ENCODE assay signal across 8 cellular contexts in the genomic region with DNA sequence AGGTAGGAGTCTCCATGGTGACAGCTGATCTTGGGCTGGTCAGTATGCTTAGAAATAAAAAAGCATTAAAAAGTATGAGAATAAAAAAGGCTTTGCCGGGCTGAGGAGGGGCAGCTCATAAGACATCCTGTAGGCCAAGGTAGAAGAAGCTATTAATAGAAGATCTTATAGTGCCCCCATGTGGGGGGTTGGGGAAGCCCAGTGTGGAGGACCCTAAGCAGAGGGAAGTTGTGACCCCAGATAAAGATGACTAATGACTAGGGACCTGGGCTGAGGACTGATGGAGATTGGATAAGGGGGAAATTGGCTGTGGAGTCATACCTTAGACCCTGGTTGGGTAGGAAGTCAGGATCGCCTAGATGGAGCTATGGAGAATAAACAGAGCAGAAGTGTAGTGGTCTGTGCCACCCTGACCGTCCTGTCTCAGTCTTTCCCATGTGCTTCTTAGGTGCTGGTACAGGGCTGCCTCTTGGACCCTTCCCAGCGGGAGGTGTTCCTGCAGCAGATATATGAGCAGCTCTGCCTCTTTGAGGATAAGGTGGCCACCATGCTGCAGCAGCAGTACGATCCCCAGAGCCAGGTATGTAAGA. TPM values are rescaled to one million over a fixed set of nuclear protein-coding genes. Genes with fewer than 3 reads are reported as not detected.
DNase-seq lines count a peak whose midpoint lies in the region; ATAC-seq and TF ChIP-seq lines count a peak whose summit lies in the region.

No MANE protein-coding gene starts in this region.

- no peak overlapping the region for H3K9ac ChIP-seq in KMS-11

- CTCF ChIA-PET in Caco-2 (lab: Charles Lee) = interaction anchor here (0.5 to 2.4 kb wide), 14 partner anchors 39 to 501 kb away, joined by 3 to 38 read pairs (median 6); a partner anchor contains a TSS
- CTCF ChIA-PET in RWPE1 (lab: Yijun Ruan, JAX) = interaction anchor here (0.6 to 1.6 kb wide), 9 partner anchors 14 to 342 kb away, joined by 3 to 18 read pairs (median 3); no protein-coding TSS in a partner anchor

- no peaks in the 10 kb centered on the region for H4K20me1 ChIP-seq in KMS-11 (ENCODE audit: insufficient read depth)

- no TSS peak for BruUV-seq in Caco-2 (replicated peaks; lab: Mats Ljungman, UMichigan)

- H3K4me1 ChIP-seq in Caco-2 = no peaks in the 10 kb centered on the region
- H3K4me1 ChIP-seq in KMS-11 (ENCODE audit: low read depth, poor library complexity, severe bottlenecking) = no peaks in the 10 kb centered on the region

- H2AFZ ChIP-seq in KMS-11 (ENCODE audit: low read depth) = no peak overlapping the region

- H3K4me1 Mint-ChIP-seq in Caco-2 (ENCODE audit: low read depth, unreplicated experiment) = no peaks in the 10 kb centered on the region
- no peaks in the 10 kb centered on the region for H3K4me1 Mint-ChIP-seq in activated T-helper 17 cell treated with anti-CD3 and anti-CD28 coated beads, Interleukin-2, amount 50 U/mL, for 72 hours

- no peak overlapping the region for H3K4me3 ChIP-seq in Caco-2 (ENCODE audit: low read depth, low read length)
- H3K4me3 ChIP-seq in KMS-11 (IDR thresholded peaks at IDR 0.05; ENCODE audit: insufficient read depth, low read depth, low read length) = no peak overlapping the region

- H3K36me3 ChIP-seq in Caco-2 (ENCODE audit: control insufficient read depth, insufficient read depth, low read length) (no peaks in the 10 kb centered on the region), KMS-11 (ENCODE audit: insufficient read depth) (no peaks in the 10 kb centered on the region)

- intact Hi-C loops in Caco-2 (cut with micrococcal nuclease; ENCODE audit: unreplicated experiment) = loop anchor here (1.0 kb wide), 3 partner anchors 46 to 187 kb away; a partner anchor contains a TSS

- H3K79me2 ChIP-seq in KMS-11 (ENCODE audit: insufficient read depth, low read depth) = no peaks in the 10 kb centered on the region

- TF ChIP-seq CTCF in Caco-2 (IDR thresholded peaks at IDR 0.05; ENCODE audit: insufficient read depth in 1 of 2, low read depth in 1 of 2, low read length in 1 of 2, severe bottlenecking in 1 of 2, unreplicated experiment in 1 of 2) (peak; percentile 63 to 66), KMS-11 (conservative IDR thresholded peaks at IDR 0.05; ENCODE audit: low read depth, low read length) (peak; percentile 72), RWPE1 (conservative IDR thresholded peaks at IDR 0.05; ENCODE audit: low read depth) (peak; percentile 54)

- no peaks in the 10 kb centered on the region for H3K9me3 ChIP-seq in Caco-2

- no peaks in the 10 kb centered on the region for H3K36me3 Mint-ChIP-seq in Caco-2 (ENCODE audit: insufficient read depth, unreplicated experiment)
- H3K36me3 Mint-ChIP-seq in activated T-helper 17 cell treated with anti-CD3 and anti-CD28 coated beads, Interleukin-2, amount 50 U/mL, for 72 hours (ENCODE audit: low read depth) = peaks cover 19% of the 10 kb centered on the region

- H3K9me3 Mint-ChIP-seq in Caco-2 (ENCODE audit: unreplicated experiment) = no peaks in the 10 kb centered on the region
- H3K9me3 Mint-ChIP-seq in activated T-helper 17 cell treated with anti-CD3 and anti-CD28 coated beads, Interleukin-2, amount 50 U/mL, for 72 hours = no peaks in the 10 kb centered on the region

- peak; percentile 68 to 76 for DNase-seq in Caco-2
- DNase-seq in RWPE1 (ENCODE audit: low spot score) = peak; percentile 38
- peak; percentile 47 for DNase-seq in glomerular endothelial cell (ENCODE audit: extremely low read depth, low read depth, low spot score)
- DNase-seq in putamen (ENCODE audit: low spot score) = peak; percentile 34

- no peak overlapping the region for H3K27ac ChIP-seq in KMS-11
- no peak overlapping the region for H3K27ac ChIP-seq in RWPE1

- ATAC-seq in activated T-helper 17 cell treated with anti-CD3 and anti-CD28 coated beads, Interleukin-2, amount 50 U/mL, for 72 hours (replicated peaks) = peak; percentile 80
- no peak for ATAC-seq in GM21360 (IDR thresholded peaks at IDR 0.05; ENCODE audit: unreplicated experiment)
- no peak for ATAC-seq in GM21825 (IDR thresholded peaks at IDR 0.05; ENCODE audit: unreplicated experiment)

- H3K27ac Mint-ChIP-seq in Caco-2 (ENCODE audit: unreplicated experiment) = no peak overlapping the region
- H3K27ac Mint-ChIP-seq in activated T-helper 17 cell treated with anti-CD3 and anti-CD28 coated beads, Interleukin-2, amount 50 U/mL, for 72 hours = peak overlapping the region; percentile 10

- POLR2A ChIA-PET in Caco-2 (lab: Charles Lee) = interaction anchor here (1.2 kb wide), 1 partner anchor 56 kb away, joined by 5 read pairs; no protein-coding TSS in a partner anchor
- POLR2A ChIA-PET in RWPE1 (lab: Yijun Ruan, JAX; ENCODE audit: low non-redundant PET) = no interaction called here

- H3K27me3 ChIP-seq in Caco-2 (replicated peaks; ENCODE audit: control insufficient read depth, insufficient read depth, low read length) = no peaks in the 10 kb centered on the region
- no peaks in the 10 kb centered on the region for H3K27me3 ChIP-seq in KMS-11 (ENCODE audit: insufficient read depth, low read depth)

- H3K27me3 Mint-ChIP-seq in Caco-2 (ENCODE audit: insufficient read depth, unreplicated experiment) = no peaks in the 10 kb centered on the region
- H3K27me3 Mint-ChIP-seq in activated T-helper 17 cell treated with anti-CD3 and anti-CD28 coated beads, Interleukin-2, amount 50 U/mL, for 72 hours = no peaks in the 10 kb centered on the region

- H3K4me2 ChIP-seq in KMS-11 = no peak overlapping the region

- H3K4me3 Mint-ChIP-seq in Caco-2 (ENCODE audit: unreplicated experiment) = no peak overlapping the region
- H3K4me3 Mint-ChIP-seq in activated T-helper 17 cell treated with anti-CD3 and anti-CD28 coated beads, Interleukin-2, amount 50 U/mL, for 72 hours = no peak overlapping the region

RNA-seq across cellular contexts. Expression of a gene that starts 25.0 kb away (rescaled TPM):
- 29.0 and 31.6 TPM in 2 replicates for total RNA-seq in Caco-2 (2022)
- 10 to 100 TPM; 53.4 to 59.3 TPM for total RNA-seq in activated T-helper 17 cell treated with anti-CD3 and anti-CD28 coated beads, Interleukin-2, amount 50 U/mL, for 72 hours
- 11.3 and 21.8 TPM in 2 replicates for total RNA-seq in glomerular endothelial cell

RNA-seq across cellular contexts. Expression of a gene that starts 25.1 kb away (rescaled TPM):
- 33.3 and 35.8 TPM in 2 replicates for total RNA-seq in Caco-2 (2022)
- total RNA-seq in activated T-helper 17 cell treated with anti-CD3 and anti-CD28 coated beads, Interleukin-2, amount 50 U/mL, for 72 hours = 10 to 100 TPM; 34.1 to 39.4 TPM
- 44.9 and 45.9 TPM in 2 replicates for total RNA-seq in glomerular endothelial cell

RNA-seq across cellular contexts. Expression of a gene that starts 39.0 kb away (rescaled TPM):
- total RNA-seq in Caco-2 (2022) (34.5 and 35.4 TPM in 2 replicates), glomerular endothelial cell (236 and 292 TPM in 2 replicates)
- total RNA-seq in activated T-helper 17 cell treated with anti-CD3 and anti-CD28 coated beads, Interleukin-2, amount 50 U/mL, for 72 hours = 10 to 100 TPM in 1 of 2 donors, 1 to 10 TPM in 1; 5.7 to 25.8 TPM

RNA-seq across cellular contexts. Expression of a gene that starts 46.9 kb away (rescaled TPM):
- total RNA-seq in Caco-2 (2022) (66.8 and 67.1 TPM in 2 replicates), glomerular endothelial cell (89.4 and 95.9 TPM in 2 replicates)
- 10 to 100 TPM; 53.4 to 73.7 TPM for total RNA-seq in activated T-helper 17 cell treated with anti-CD3 and anti-CD28 coated beads, Interleukin-2, amount 50 U/mL, for 72 hours

RNA-seq across cellular contexts. Expression of a gene that starts 55.9 kb away (rescaled TPM):
- 123 and 125 TPM in 2 replicates for total RNA-seq in Caco-2 (2022)
- total RNA-seq in activated T-helper 17 cell treated with anti-CD3 and anti-CD28 coated beads, Interleukin-2, amount 50 U/mL, for 72 hours = 100 to 1,000 TPM; 127 to 199 TPM
- 15.2 and 38.9 TPM in 2 replicates for total RNA-seq in glomerular endothelial cell
